ENCODE assay signal across 18 cellular contexts in the genomic region with DNA sequence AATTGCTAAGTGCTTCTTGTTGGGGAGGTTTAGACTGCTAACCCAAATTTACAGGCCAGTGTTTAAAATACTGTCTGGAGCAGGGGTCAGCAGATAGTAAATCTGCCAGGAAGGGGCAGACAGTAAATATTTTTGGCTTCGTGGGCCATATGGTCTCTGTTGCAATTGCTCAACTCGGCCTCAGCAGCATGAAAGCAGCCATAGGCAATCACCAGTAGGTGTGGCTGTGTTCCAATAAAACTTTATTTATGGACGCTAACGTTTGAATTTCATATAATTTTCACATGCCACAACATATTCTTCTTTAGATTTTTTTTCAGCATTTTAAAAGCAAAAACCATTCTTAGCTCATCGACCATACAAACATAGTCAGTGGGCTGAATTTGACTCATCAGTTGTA.
A peak's percentile ranks its signal among the peaks of the same experiment; 100 is the strongest.
DNase-seq lines count a peak whose midpoint lies in the region; ATAC-seq and TF ChIP-seq lines count a peak whose summit lies in the region.
"Had no signal": no experiment of that assay in that cellular context is flagged by ENCODE, and none has a peak within 500 bp of the region (broad histone marks: within the 10 kb centered on the region; RNA-seq: fewer than 3 reads in every experiment).

No MANE protein-coding gene starts in this region.

- ATAC-seq in left lung: no peak
- ATAC-seq: HCT116, Panc1 had no signal

- H2AFZ ChIP-seq in GM23248: no peak overlapping the region

- no peaks in the 10 kb centered on the region for H3K9me3 ChIP-seq in GM23248 (ENCODE audit: low read depth)
- no peaks in the 10 kb centered on the region for H3K9me3 ChIP-seq in left lung
- H3K9me3 ChIP-seq: BE2C, SJCRH30 had no signal

- H3K4me3 ChIP-seq in GM23248 (no peak overlapping the region), fibroblast of villous mesenchyme (ENCODE audit: low read depth, low read length) (no peak overlapping the region), skeletal muscle cell (ENCODE audit: low read depth, low read length) (no peak overlapping the region), left lung (no peak overlapping the region)
- H3K4me3 ChIP-seq: SJCRH30 had no signal

- H3K9ac ChIP-seq in GM23248: no peak overlapping the region

- intact Hi-C loops in left lung (cut with DNase I): no loop called here

- peak; percentile 47 for DNase-seq in GM23248
- DNase-seq in HEK293T (ENCODE audit: extremely low spot score): no peak
- peak; percentile 91 for DNase-seq in fibroblast of villous mesenchyme (ENCODE audit: low read depth)
- DNase-seq in skeletal muscle cell (ENCODE audit: low read depth): peak; percentile 39
- no peak for DNase-seq in epidermal melanocyte (ENCODE audit: insufficient read length, low spot score)
- no peak for DNase-seq in left lung
- no peak for DNase-seq in cerebellum (ENCODE audit: low spot score)
- DNase-seq: BE2C; CD4-positive, alpha-beta T cell; GF-D8; KBM-7; NCI-H1417; NCI-H187; NCI-H2227 treated with DMSO at 0.1 percent for 48 hours; NCI-H510A treated with DMSO at 0.1 percent for 48 hours; SJCRH30 had no signal

- in situ Hi-C loops in GM23248 (cut with MboI): no loop called here

- H3K4me1 ChIP-seq in GM23248 (ENCODE audit: insufficient read depth): peaks cover 5% of the 10 kb centered on the region; the same call in 1 of the 2 replicates
- H3K4me1 ChIP-seq in left lung: no peaks in the 10 kb centered on the region
- H3K4me1 ChIP-seq: BE2C, SJCRH30 had no signal

- H3K4me2 ChIP-seq in GM23248 (ENCODE audit: unreplicated experiment): no peak overlapping the region

- WGBS in GM23248 (ENCODE audit: low coverage in 1 of 2, low lambda C conversion rate in 2 of 2, missing lambda C conversion rate in 2 of 2), 2 experiments: 14 to 20% methylated on average over 5 of the region's 5 CpGs

- no peaks in the 10 kb centered on the region for H3K79me2 ChIP-seq in GM23248 (ENCODE audit: insufficient read depth)

- 0 out of 2 replicates have a peak, but pooled peaks cover 3% of the 10 kb centered on the region for H3K9me2 ChIP-seq in GM23248 (ENCODE audit: insufficient read depth)

- H3K27ac ChIP-seq in GM23248 (no peak overlapping the region), left lung (no peak overlapping the region)
- H3K27ac ChIP-seq: SJCRH30 had no signal

- CTCF ChIA-PET in HEK293T (lab: Yijun Ruan, JAX): interaction anchor here (0.6 to 1.0 kb wide), 2 partner anchors 9 to 607 kb away, joined by 3 to 4 read pairs; no protein-coding TSS in a partner anchor

- H3K27me3 ChIP-seq in GM23248 (replicated peaks; ENCODE audit: insufficient read depth) (peaks cover 8% of the 10 kb centered on the region; the same call in 1 of the 2 replicates), left lung (no peaks in the 10 kb centered on the region)
- H3K27me3 ChIP-seq: BE2C, SJCRH30 had no signal

- POLR2A ChIA-PET in HEK293T (lab: Yijun Ruan, JAX): no interaction called here

- no peaks in the 10 kb centered on the region for H4K20me1 ChIP-seq in GM23248 (ENCODE audit: insufficient read depth)

- no peaks in the 10 kb centered on the region for H3F3A ChIP-seq in GM23248 (ENCODE audit: insufficient read depth)

- peak; percentile 17 for TF ChIP-seq CTCF in fibroblast of villous mesenchyme (IDR thresholded peaks at IDR 0.05; ENCODE audit: insufficient read depth, low read depth, low read length)
- no peak for TF ChIP-seq CTCF in left lung (IDR thresholded peaks at IDR 0.05)

- no peaks in the 10 kb centered on the region for H3K36me3 ChIP-seq in GM23248 (ENCODE audit: low read depth)
- H3K36me3 ChIP-seq in left lung: no peaks in the 10 kb centered on the region
- H3K36me3 ChIP-seq: BE2C, SJCRH30 had no signal

TF ChIP-seq in HEK293T, 16 proteins besides CTCF, POLR2A, EP300 and RAD21:
- TF ChIP-seq, protein P1, sequence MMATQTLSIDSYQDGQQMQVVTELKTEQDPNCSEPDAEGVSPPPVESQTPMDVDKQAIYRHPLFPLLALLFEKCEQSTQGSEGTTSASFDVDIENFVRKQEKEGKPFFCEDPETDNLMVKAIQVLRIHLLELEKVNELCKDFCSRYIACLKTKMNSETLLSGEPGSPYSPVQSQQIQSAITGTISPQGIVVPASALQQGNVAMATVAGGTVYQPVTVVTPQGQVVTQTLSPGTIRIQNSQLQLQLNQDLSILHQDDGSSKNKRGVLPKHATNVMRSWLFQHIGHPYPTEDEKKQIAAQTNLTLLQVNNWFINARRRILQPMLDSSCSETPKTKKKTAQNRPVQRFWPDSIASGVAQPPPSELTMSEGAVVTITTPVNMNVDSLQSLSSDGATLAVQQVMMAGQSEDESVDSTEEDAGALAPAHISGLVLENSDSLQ (IDR thresholded peaks at IDR 0.05): peak; percentile 70
- no peak for TF ChIP-seq ELF4 (IDR thresholded peaks at IDR 0.05)

Comparison
In these comparisons a context has a peak if more than half of its experiments do, and no peak if none do; other contexts are left out.
1. DNase-seq: peak in GM23248 (single experiment), fibroblast of villous mesenchyme (single experiment) and skeletal muscle cell (single experiment); none in HEK293T (single experiment), epidermal melanocyte (single experiment), left lung (0 of 2) and cerebellum (single experiment).